In genomic region chr10:114316744-114317143, GRCh38 we compare ENCODE assay signal across 18 cellular contexts.
DNase-seq lines count a peak whose midpoint lies in the region; ATAC-seq and TF ChIP-seq lines count a peak whose summit lies in the region.
"Had no signal": no experiment of that assay in that cellular context is flagged by ENCODE, and none has a peak within 500 bp of the region (broad histone marks: within the 10 kb centered on the region; RNA-seq: fewer than 3 reads in every experiment).

No MANE protein-coding gene starts in this region.

- H3K27me3 Mint-ChIP-seq in MCF 10A (ENCODE audit: insufficient read depth, unreplicated experiment), result no peaks in the 10 kb centered on the region
- no peaks in the 10 kb centered on the region for H3K27me3 Mint-ChIP-seq in nephron (ENCODE audit: low read depth)

- DNase-seq in MCF 10A (ENCODE audit: unreplicated experiment) (no peak), mammary epithelial cell (no peak), sigmoid colon (peak; percentile 18), LoVo (ENCODE audit: low spot score) (no peak), DMS153 treated with DMSO at 0.1 percent for 48 hours (lab: John Stamatoyannopoulos, UW; ENCODE audit: unreplicated experiment) (no peak)
- DNase-seq: 8988T; Calu3; CD8-positive, alpha-beta T cell; DMS53; DND-41; EL; GM23248 had no signal

- TF ChIP-seq POLR2A in sigmoid colon (IDR thresholded peaks at IDR 0.05), result no peak

- H3K4me1 ChIP-seq in mammary epithelial cell (ENCODE audit: insufficient read depth, low read length) (peaks cover 21% of the 10 kb centered on the region), sigmoid colon (no peaks in the 10 kb centered on the region)
- H3K4me1 ChIP-seq: BLaER1, HAP-1 had no signal

- H3K36me3 Mint-ChIP-seq in MCF 10A (ENCODE audit: insufficient read depth, unreplicated experiment), result peaks cover 7% of the 10 kb centered on the region
- H3K36me3 Mint-ChIP-seq in nephron (ENCODE audit: low read depth), result peaks cover 18% of the 10 kb centered on the region
- H3K36me3 Mint-ChIP-seq: CD8-positive, alpha-beta T cell had no signal

- no peaks in the 10 kb centered on the region for H4K20me1 ChIP-seq in mammary epithelial cell (ENCODE audit: insufficient read depth, low read length)
- H4K20me1 ChIP-seq: BLaER1 had no signal

- WGBS in mammary epithelial cell (ENCODE audit: low coverage, missing lambda C conversion rate), result 64% methylated on average over 5 of the region's 5 CpGs
- WGBS in sigmoid colon, 2 donors, result 87 to 92% methylated on average over 5 of the region's 5 CpGs

- in situ Hi-C loops in mammary epithelial cell (cut with MboI; ENCODE audit: low sequenced_read_pairs in 2 of 2), result loop anchor here in 1 of 2 donors (10.0 to 25.0 kb wide), 2 partner anchors 108 to 471 kb away; no protein-coding TSS in a partner anchor

- H3K9me3 ChIP-seq in mammary epithelial cell (replicated peaks; ENCODE audit: insufficient read depth, low read length) (no peaks in the 10 kb centered on the region), sigmoid colon (no peaks in the 10 kb centered on the region)
- H3K9me3 ChIP-seq: BLaER1, HAP-1 had no signal

- peak overlapping the region; percentile 16 for H3K27ac Mint-ChIP-seq in MCF 10A (ENCODE audit: low read depth, unreplicated experiment)
- peak overlapping the region in 2 of 3 experiments; percentile 0 to 4 for H3K27ac Mint-ChIP-seq in nephron
- H3K27ac Mint-ChIP-seq: CD8-positive, alpha-beta T cell had no signal

- no peak for TF ChIP-seq EP300 in sigmoid colon (IDR thresholded peaks at IDR 0.05)

- ATAC-seq in GM18909 (IDR thresholded peaks at IDR 0.05; ENCODE audit: poor library complexity, unreplicated experiment), result no peak
- ATAC-seq: CD8-positive, alpha-beta T cell; GM12878; HepG2 had no signal

- no peak overlapping the region for H3K9ac ChIP-seq in mammary epithelial cell (ENCODE audit: insufficient read depth, low read length)
- H3K9ac ChIP-seq: BLaER1, GM23248 had no signal

- no peaks in the 10 kb centered on the region for H3K27me3 ChIP-seq in mammary epithelial cell (ENCODE audit: insufficient read depth, low read length)
- H3K27me3 ChIP-seq in sigmoid colon, result no peaks in the 10 kb centered on the region
- H3K27me3 ChIP-seq: BLaER1 had no signal

- H3K9me3 Mint-ChIP-seq in MCF 10A (ENCODE audit: unreplicated experiment), result no peaks in the 10 kb centered on the region
- no peaks in the 10 kb centered on the region for H3K9me3 Mint-ChIP-seq in nephron
- H3K9me3 Mint-ChIP-seq: CD8-positive, alpha-beta T cell had no signal

- CTCF ChIA-PET in MCF 10A (lab: Yijun Ruan, JAX), result interaction anchor here (0.7 to 0.9 kb wide), 2 partner anchors 14 to 121 kb away, joined by 3 read pairs; no protein-coding TSS in a partner anchor
- CTCF ChIA-PET in mammary epithelial cell (lab: Charles Lee; ENCODE audit: low non-redundant PET), result no interaction called here

- H2AFZ ChIP-seq in mammary epithelial cell (ENCODE audit: low read depth, low read length), result no peak overlapping the region
- H2AFZ ChIP-seq: GM23248 had no signal

- H3K79me2 ChIP-seq in mammary epithelial cell (ENCODE audit: insufficient read depth, low read length), result no peaks in the 10 kb centered on the region

- no peak overlapping the region for H3K4me3 Mint-ChIP-seq in MCF 10A (ENCODE audit: unreplicated experiment)
- H3K4me3 Mint-ChIP-seq in nephron, result no peak overlapping the region
- H3K4me3 Mint-ChIP-seq: CD8-positive, alpha-beta T cell had no signal

- TF ChIP-seq CTCF in MCF 10A (IDR thresholded peaks at IDR 0.05; ENCODE audit: unreplicated experiment), result no peak
- TF ChIP-seq CTCF in mammary epithelial cell (conservative IDR thresholded peaks at IDR 0.05 in 1 of 2, IDR thresholded peaks at IDR 0.05 in 1 of 2; ENCODE audit: extremely low read depth in 1 of 2, insufficient read depth in 1 of 2, low read depth in 1 of 2, low read length in 2 of 2), result no peak
- TF ChIP-seq CTCF in nephron (IDR thresholded peaks at IDR 0.05; ENCODE audit: unreplicated experiment in 3 of 3), result no peak
- TF ChIP-seq CTCF in sigmoid colon (IDR thresholded peaks at IDR 0.05), result no peak

- dilution Hi-C loops in mammary epithelial cell (cut with HindIII; ENCODE audit: low sequenced_read_pairs), result no loop called here

- H3K36me3 ChIP-seq in mammary epithelial cell (ENCODE audit: insufficient read depth, low read length), result peaks cover 6% of the 10 kb centered on the region
- no peaks in the 10 kb centered on the region for H3K36me3 ChIP-seq in sigmoid colon
- H3K36me3 ChIP-seq: BLaER1, HAP-1 had no signal

- H3K27ac ChIP-seq in mammary epithelial cell (ENCODE audit: insufficient read depth, low read depth, low read length), result no peak overlapping the region
- no peak overlapping the region for H3K27ac ChIP-seq in sigmoid colon
- H3K27ac ChIP-seq: BLaER1, GM23248 had no signal

- POLR2A ChIA-PET in MCF 10A (lab: Yijun Ruan, JAX), result interaction anchor here (1.6 kb wide), 1 partner anchor 10 kb away, joined by 3 read pairs; no protein-coding TSS in a partner anchor

- intact Hi-C loops in MCF 10A (cut with micrococcal nuclease) (no loop called here), mammary epithelial cell (cut with micrococcal nuclease) (no loop called here), sigmoid colon (cut with DNase I) (no loop called here)

- BruUV-seq in MCF 10A (replicated peaks; lab: Mats Ljungman, UMichigan) (no TSS peak), mammary epithelial cell (replicated peaks; lab: Mats Ljungman, UMichigan) (no TSS peak)

- no peak overlapping the region for H3K4me3 ChIP-seq in mammary epithelial cell (replicated peaks in 1 of 3; ENCODE audit: insufficient read depth in 1 of 3, low read depth in 2 of 3, low read length in 3 of 3)
- no peak overlapping the region for H3K4me3 ChIP-seq in sigmoid colon
- H3K4me3 ChIP-seq: BLaER1, GM12878, GM23248, HAP-1 had no signal

- H3K4me1 Mint-ChIP-seq in MCF 10A (ENCODE audit: insufficient read depth, unreplicated experiment) (peaks cover 23% of the 10 kb centered on the region), nephron (no peaks in the 10 kb centered on the region)

- no peak overlapping the region for H3K4me2 ChIP-seq in mammary epithelial cell (ENCODE audit: insufficient read depth, low read depth, low read length)
- H3K4me2 ChIP-seq: BLaER1 had no signal
